Comparison of ENCODE assay signal across 28 cellular contexts in genomic region chr12:93669452-93669851, GRCh38.
"Had no signal": no experiment of that assay in that cellular context is flagged by ENCODE, and none has a peak within 500 bp of the region (broad histone marks: within the 10 kb centered on the region; RNA-seq: fewer than 3 reads in every experiment).

No MANE protein-coding gene starts in this region.

- H3K27me3 ChIP-seq: brain microvascular endothelial cell, foreskin keratinocyte, gastrocnemius medialis, heart left ventricle had no signal

- DNase-seq: activated CD4-positive, alpha-beta T cell treated with anti-CD3 and anti-CD28 coated beads for 1 hour; activated CD4-positive, alpha-beta T cell treated with anti-CD3 and anti-CD28 coated beads for 48 hours; activated CD8-positive, alpha-beta memory T cell treated with anti-CD3 and anti-CD28 coated beads for 24 hours; activated CD8-positive, alpha-beta T cell treated with anti-CD3 and anti-CD28 coated beads for 36 hours; activated gamma-delta T cell; activated naive CD4-positive, alpha-beta T cell; activated naive CD8-positive, alpha-beta T cell treated with anti-CD3 and anti-CD28 coated beads, Interleukin-2, amount 10 ng/mL, durations not matched to agents 7 days and 5 days; activated T-cell treated with anti-CD3 and anti-CD28 coated beads, Interleukin-2, amount 50 U/mL, for 1 hour; amniotic stem cell; anterior cingulate cortex; brain microvascular endothelial cell; dorsolateral prefrontal cortex; effector memory CD4-positive, alpha-beta T cell; endodermal cell; foreskin keratinocyte; gastrocnemius medialis; glutamatergic neuron; heart left ventricle; hypothalamus; T-helper 2 cell had no signal

- H3K36me3 Mint-ChIP-seq: activated naive CD4-positive, alpha-beta T cell treated with anti-CD3 and anti-CD28 coated beads, Interleukin-2, amount 50 U/mL, for 24 hours had no signal

- H3K27ac Mint-ChIP-seq: activated CD8-positive, alpha-beta T cell treated with anti-CD3 and anti-CD28 coated beads for 36 hours; activated naive CD4-positive, alpha-beta T cell treated with anti-CD3 and anti-CD28 coated beads, Interleukin-2, amount 50 U/mL, for 24 hours; activated naive CD8-positive, alpha-beta T cell treated with anti-CD3 and anti-CD28 coated beads, Interleukin-2, amount 10 ng/mL, durations not matched to agents 7 days and 5 days; activated T-helper 1 cell treated with anti-CD3 and anti-CD28 coated beads, Interleukin-12 subunit alpha, Interleukin-12 subunit beta, Interleukin-2, Interleukin-4 antibody, amounts not matched to agents 30 ng/mL and 10 ng/mL and 1 ng/mL, durations not matched to agents 14 hours and 24 hours and 36 hours; dendritic cell treated with granulocyte-macrophage colony-stimulating factor and Interleukin-4, amounts not matched to agents 40 ng/mL and 50 ng/mL, for 4 days; endodermal cell had no signal

- H3K27ac ChIP-seq: brain microvascular endothelial cell, coronary artery, dorsolateral prefrontal cortex, foreskin keratinocyte, gastrocnemius medialis, heart left ventricle had no signal

- H3K36me3 ChIP-seq: brain microvascular endothelial cell, gastrocnemius medialis, heart left ventricle had no signal

- H3K4me1 ChIP-seq: foreskin keratinocyte had no signal

- H3K9me3 ChIP-seq: gastrocnemius medialis, heart left ventricle had no signal

- FAIRE-seq: astrocyte, bronchial epithelial cell had no signal

- H3K4me3 Mint-ChIP-seq: activated CD8-positive, alpha-beta T cell treated with anti-CD3 and anti-CD28 coated beads for 36 hours; activated naive CD4-positive, alpha-beta T cell treated with anti-CD3 and anti-CD28 coated beads, Interleukin-2, amount 50 U/mL, for 24 hours; activated naive CD8-positive, alpha-beta T cell treated with anti-CD3 and anti-CD28 coated beads, Interleukin-2, amount 10 ng/mL, durations not matched to agents 7 days and 5 days; activated T-helper 1 cell treated with anti-CD3 and anti-CD28 coated beads, Interleukin-12 subunit alpha, Interleukin-12 subunit beta, Interleukin-2, Interleukin-4 antibody, amounts not matched to agents 30 ng/mL and 10 ng/mL and 1 ng/mL, durations not matched to agents 14 hours and 24 hours and 36 hours; central memory CD8-positive, alpha-beta T cell; dendritic cell treated with granulocyte-macrophage colony-stimulating factor and Interleukin-4, amounts not matched to agents 40 ng/mL and 50 ng/mL, for 4 days; endodermal cell had no signal

- H3K4me3 ChIP-seq: coronary artery, dorsolateral prefrontal cortex, gastrocnemius medialis, heart left ventricle had no signal

- H3K9me3 Mint-ChIP-seq: activated naive CD4-positive, alpha-beta T cell treated with anti-CD3 and anti-CD28 coated beads, Interleukin-2, amount 50 U/mL, for 24 hours; central memory CD8-positive, alpha-beta T cell had no signal

- ATAC-seq: esophagus mucosa, foreskin keratinocyte, gastrocnemius medialis, heart left ventricle had no signal
